40 cellular contexts compared by ENCODE assay signal in genomic region chr1:219415433-219415832, GRCh38.
"Had no signal": no experiment of that assay in that cellular context is flagged by ENCODE, and none has a peak within 500 bp of the region (broad histone marks: within the 10 kb centered on the region; RNA-seq: fewer than 3 reads in every experiment).

No MANE protein-coding gene starts in this region.

- H3K36me3 ChIP-seq: adrenal gland, ascending aorta, brain microvascular endothelial cell, breast epithelium had no signal

- H3K9me3 Mint-ChIP-seq: activated naive CD4-positive, alpha-beta T cell treated with anti-CD3 and anti-CD28 coated beads for 36 hours; activated naive CD4-positive, alpha-beta T cell treated with anti-CD3 and anti-CD28 coated beads, Interleukin-2, amount 10 ng/mL, durations not matched to agents 7 days and 5 days; activated naive CD4-positive, alpha-beta T cell treated with anti-CD3 and anti-CD28 coated beads, Interleukin-2, amount 50 U/mL, for 24 hours; activated naive CD4-positive, alpha-beta T cell treated with anti-CD3 and anti-CD28 coated beads, Interleukin-2, amount 50 U/mL, for 72 hours; activated naive CD8-positive, alpha-beta T cell treated with anti-CD3 and anti-CD28 coated beads for 36 hours; activated naive CD8-positive, alpha-beta T cell treated with anti-CD3 and anti-CD28 coated beads, Interleukin-2, amount 10 ng/mL, durations not matched to agents 7 days and 5 days; activated naive CD8-positive, alpha-beta T cell treated with anti-CD3 and anti-CD28 coated beads, Interleukin-2, amount 50 U/mL, for 24 hours; activated T-cell treated with anti-CD3 and anti-CD28 coated beads, Interleukin-2, amount 50 U/mL, for 24 hours; activated T-cell treated with anti-CD3 and anti-CD28 coated beads, Interleukin-2, amount 50 U/mL, for 4 hours; activated T-cell treated with anti-CD3 and anti-CD28 coated beads, Interleukin-2, amount 50 U/mL, for 72 hours; activated T-helper 1 cell treated with anti-CD3 and anti-CD28 coated beads, Interleukin-12 subunit alpha, Interleukin-12 subunit beta, Interleukin-2, Interleukin-4 antibody, amounts not matched to agents 30 ng/mL and 10 ng/mL and 1 ng/mL, durations not matched to agents 14 hours and 24 hours and 36 hours; activated T-helper 17 cell treated with anti-CD3 and anti-CD28 coated beads, Interleukin-2, amount 50 U/mL, for 72 hours; activated T-helper 2 cell treated with anti-CD3 and anti-CD28 coated beads, Interferon-gamma antibody, Interleukin-2, Interleukin-4, amounts not matched to agents 10 μg/mL and 5 μg/mL and 100 μg/mL, durations not matched to agents 14 hours and 24 hours and 36 hours; brain; central memory CD8-positive, alpha-beta T cell had no signal

- DNase-seq: activated effector memory CD4-positive, alpha-beta T cell treated with anti-CD3 and anti-CD28 coated beads, Interleukin-2, amount 50 U/mL, for 16 hours; activated effector memory CD4-positive, alpha-beta T cell treated with Interleukin-2 at 50 U/mL for 16 hours; activated gamma-delta T cell; activated gamma-delta T cell treated with Interleukin-2 at 50 U/mL for 16 hours; activated naive CD4-positive, alpha-beta T cell; activated naive CD4-positive, alpha-beta T cell treated with anti-CD3 and anti-CD28 coated beads for 36 hours; activated naive CD4-positive, alpha-beta T cell treated with anti-CD3 and anti-CD28 coated beads, Interleukin-2, amount 10 ng/mL, durations not matched to agents 7 days and 5 days; activated naive CD4-positive, alpha-beta T cell treated with anti-CD3 and anti-CD28 coated beads, Interleukin-2, amount 50 U/mL, for 16 hours; activated naive CD4-positive, alpha-beta T cell treated with Interleukin-2 at 50 U/mL for 16 hours; activated naive CD8-positive, alpha-beta T cell treated with anti-CD3 and anti-CD28 coated beads for 36 hours; activated naive CD8-positive, alpha-beta T cell treated with anti-CD3 and anti-CD28 coated beads, Interleukin-2, amount 10 ng/mL, durations not matched to agents 7 days and 5 days; activated naive CD8-positive, alpha-beta T cell treated with anti-CD3 and anti-CD28 coated beads, Interleukin-2, amount 50 U/mL, for 24 hours; activated T-cell treated with anti-CD3 and anti-CD28 coated beads for 4 hours; activated T-cell treated with anti-CD3 and anti-CD28 coated beads, Interleukin-2, amount 50 U/mL, for 1 hour; activated T-cell treated with anti-CD3 and anti-CD28 coated beads, Interleukin-2, amount 50 U/mL, for 24 hours; activated T-cell treated with anti-CD3 and anti-CD28 coated beads, Interleukin-2, amount 50 U/mL, for 4 hours; activated T-cell treated with anti-CD3 and anti-CD28 coated beads, Interleukin-2, amount 50 U/mL, for 48 hours; activated T-cell treated with anti-CD3 and anti-CD28 coated beads, Interleukin-2, amount 50 U/mL, for 72 hours; adrenal gland; amniotic stem cell; amygdala; anterior cingulate cortex; aorta; body of pancreas; brain microvascular endothelial cell; caudate nucleus; central memory CD4-positive, alpha-beta T cell; cerebellar nuclear complex had no signal

- H3K9me3 ChIP-seq: adrenal gland, ascending aorta, body of pancreas, breast epithelium had no signal

- ATAC-seq: activated naive CD4-positive, alpha-beta T cell treated with anti-CD3 and anti-CD28 coated beads, Interleukin-2, amount 50 U/mL, for 72 hours; activated naive CD8-positive, alpha-beta T cell treated with anti-CD3 and anti-CD28 coated beads, Interleukin-2, amount 50 U/mL, for 24 hours; activated T-cell treated with anti-CD3 and anti-CD28 coated beads, Interleukin-2, amount 50 U/mL, for 4 hours; activated T-cell treated with anti-CD3 and anti-CD28 coated beads, Interleukin-2, amount 50 U/mL, for 72 hours; activated T-helper 17 cell treated with anti-CD3 and anti-CD28 coated beads, Interleukin-2, amount 50 U/mL, for 72 hours; body of pancreas had no signal

- H3K27me3 Mint-ChIP-seq: activated naive CD4-positive, alpha-beta T cell treated with anti-CD3 and anti-CD28 coated beads, Interleukin-2, amount 10 ng/mL, durations not matched to agents 7 days and 5 days; activated naive CD4-positive, alpha-beta T cell treated with anti-CD3 and anti-CD28 coated beads, Interleukin-2, amount 50 U/mL, for 24 hours; activated naive CD8-positive, alpha-beta T cell; activated naive CD8-positive, alpha-beta T cell treated with anti-CD3 and anti-CD28 coated beads for 36 hours; activated T-cell treated with anti-CD3 and anti-CD28 coated beads, Interleukin-2, amount 50 U/mL, for 24 hours; activated T-helper 17 cell treated with anti-CD3 and anti-CD28 coated beads, Interleukin-2, amount 50 U/mL, for 72 hours; brain had no signal

- FAIRE-seq: astrocyte, bronchial epithelial cell had no signal

- H3K27me3 ChIP-seq: adrenal gland, ascending aorta, body of pancreas, brain microvascular endothelial cell, breast epithelium had no signal

- H3K4me1 Mint-ChIP-seq: activated naive CD4-positive, alpha-beta T cell treated with anti-CD3 and anti-CD28 coated beads, Interleukin-2, amount 10 ng/mL, durations not matched to agents 7 days and 5 days; activated naive CD4-positive, alpha-beta T cell treated with anti-CD3 and anti-CD28 coated beads, Interleukin-2, amount 50 U/mL, for 24 hours; activated naive CD8-positive, alpha-beta T cell treated with anti-CD3 and anti-CD28 coated beads for 36 hours; activated naive CD8-positive, alpha-beta T cell treated with anti-CD3 and anti-CD28 coated beads, Interleukin-2, amount 10 ng/mL, durations not matched to agents 7 days and 5 days; activated naive CD8-positive, alpha-beta T cell treated with anti-CD3 and anti-CD28 coated beads, Interleukin-2, amount 50 U/mL, for 24 hours; activated T-helper 17 cell treated with anti-CD3 and anti-CD28 coated beads, Interleukin-2, amount 50 U/mL, for 72 hours; central memory CD8-positive, alpha-beta T cell had no signal

- H3K4me3 Mint-ChIP-seq: activated naive CD4-positive, alpha-beta T cell treated with anti-CD3 and anti-CD28 coated beads for 36 hours; activated naive CD4-positive, alpha-beta T cell treated with anti-CD3 and anti-CD28 coated beads, Interleukin-2, amount 10 ng/mL, durations not matched to agents 7 days and 5 days; activated naive CD4-positive, alpha-beta T cell treated with anti-CD3 and anti-CD28 coated beads, Interleukin-2, amount 50 U/mL, for 24 hours; activated naive CD8-positive, alpha-beta T cell; activated naive CD8-positive, alpha-beta T cell treated with anti-CD3 and anti-CD28 coated beads for 36 hours; activated naive CD8-positive, alpha-beta T cell treated with anti-CD3 and anti-CD28 coated beads, Interleukin-2, amount 10 ng/mL, durations not matched to agents 7 days and 5 days; activated naive CD8-positive, alpha-beta T cell treated with anti-CD3 and anti-CD28 coated beads, Interleukin-2, amount 50 U/mL, for 24 hours; activated T-cell treated with anti-CD3 and anti-CD28 coated beads, Interleukin-2, amount 50 U/mL, for 24 hours; activated T-cell treated with anti-CD3 and anti-CD28 coated beads, Interleukin-2, amount 50 U/mL, for 4 hours; activated T-cell treated with anti-CD3 and anti-CD28 coated beads, Interleukin-2, amount 50 U/mL, for 72 hours; activated T-helper 1 cell treated with anti-CD3 and anti-CD28 coated beads, Interleukin-12 subunit alpha, Interleukin-12 subunit beta, Interleukin-2, Interleukin-4 antibody, amounts not matched to agents 30 ng/mL and 10 ng/mL and 1 ng/mL, durations not matched to agents 14 hours and 24 hours and 36 hours; activated T-helper 17 cell treated with anti-CD3 and anti-CD28 coated beads, Interleukin-2, amount 50 U/mL, for 72 hours; brain; central memory CD8-positive, alpha-beta T cell had no signal

- H3K4me1 ChIP-seq: adrenal gland, ascending aorta, breast epithelium had no signal

- H3K27ac Mint-ChIP-seq: activated naive CD4-positive, alpha-beta T cell treated with anti-CD3 and anti-CD28 coated beads for 36 hours; activated naive CD4-positive, alpha-beta T cell treated with anti-CD3 and anti-CD28 coated beads, Interleukin-2, amount 10 ng/mL, durations not matched to agents 7 days and 5 days; activated naive CD4-positive, alpha-beta T cell treated with anti-CD3 and anti-CD28 coated beads, Interleukin-2, amount 50 U/mL, for 24 hours; activated naive CD4-positive, alpha-beta T cell treated with anti-CD3 and anti-CD28 coated beads, Interleukin-2, amount 50 U/mL, for 72 hours; activated naive CD8-positive, alpha-beta T cell; activated naive CD8-positive, alpha-beta T cell treated with anti-CD3 and anti-CD28 coated beads for 36 hours; activated naive CD8-positive, alpha-beta T cell treated with anti-CD3 and anti-CD28 coated beads, Interleukin-2, amount 10 ng/mL, durations not matched to agents 7 days and 5 days; activated naive CD8-positive, alpha-beta T cell treated with anti-CD3 and anti-CD28 coated beads, Interleukin-2, amount 50 U/mL, for 24 hours; activated T-cell treated with anti-CD3 and anti-CD28 coated beads, Interleukin-2, amount 50 U/mL, for 24 hours; activated T-cell treated with anti-CD3 and anti-CD28 coated beads, Interleukin-2, amount 50 U/mL, for 72 hours; activated T-helper 1 cell treated with anti-CD3 and anti-CD28 coated beads, Interleukin-12 subunit alpha, Interleukin-12 subunit beta, Interleukin-2, Interleukin-4 antibody, amounts not matched to agents 30 ng/mL and 10 ng/mL and 1 ng/mL, durations not matched to agents 14 hours and 24 hours and 36 hours; activated T-helper 17 cell treated with anti-CD3 and anti-CD28 coated beads, Interleukin-2, amount 50 U/mL, for 72 hours; activated T-helper 2 cell treated with anti-CD3 and anti-CD28 coated beads, Interferon-gamma antibody, Interleukin-2, Interleukin-4, amounts not matched to agents 10 μg/mL and 5 μg/mL and 100 μg/mL, durations not matched to agents 14 hours and 24 hours and 36 hours; brain had no signal

- H3K27ac ChIP-seq: adrenal gland, ascending aorta, body of pancreas, brain microvascular endothelial cell, breast epithelium had no signal

- H3K36me3 Mint-ChIP-seq: activated naive CD4-positive, alpha-beta T cell treated with anti-CD3 and anti-CD28 coated beads, Interleukin-2, amount 10 ng/mL, durations not matched to agents 7 days and 5 days; activated naive CD4-positive, alpha-beta T cell treated with anti-CD3 and anti-CD28 coated beads, Interleukin-2, amount 50 U/mL, for 24 hours; activated naive CD4-positive, alpha-beta T cell treated with anti-CD3 and anti-CD28 coated beads, Interleukin-2, amount 50 U/mL, for 72 hours; activated naive CD8-positive, alpha-beta T cell; activated naive CD8-positive, alpha-beta T cell treated with anti-CD3 and anti-CD28 coated beads for 36 hours; activated naive CD8-positive, alpha-beta T cell treated with anti-CD3 and anti-CD28 coated beads, Interleukin-2, amount 10 ng/mL, durations not matched to agents 7 days and 5 days; brain had no signal

- H3K4me3 ChIP-seq: adrenal gland, ascending aorta, body of pancreas, breast epithelium had no signal
